In genomic region chr13:79547821-79548220, GRCh38 we compare ENCODE assay signal across 24 cellular contexts.
"Had no signal": no experiment of that assay in that cellular context is flagged by ENCODE, and none has a peak within 500 bp of the region (broad histone marks: within the 10 kb centered on the region; RNA-seq: fewer than 3 reads in every experiment).

No MANE protein-coding gene starts in this region.

- H3K27ac Mint-ChIP-seq: activated naive CD8-positive, alpha-beta T cell treated with anti-CD3 and anti-CD28 coated beads for 36 hours; activated T-helper 2 cell treated with anti-CD3 and anti-CD28 coated beads, Interferon-gamma antibody, Interleukin-2, Interleukin-4, amounts not matched to agents 10 μg/mL and 5 μg/mL and 100 μg/mL, durations not matched to agents 14 hours and 24 hours and 36 hours; endodermal cell; naive B cell; stimulated activated effector memory CD8-positive, alpha-beta T cell treated with anti-CD3 and anti-CD28 coated beads, Interleukin-12 subunit alpha, Interleukin-12 subunit beta, amount 100 ng/mL, for 72 hours; stimulated activated naive CD8-positive, alpha-beta T cell treated with anti-CD3 and anti-CD28 coated beads, Interleukin-15, amount 100 ng/mL, for 72 hours; T-cell had no signal

- H3K4me1 Mint-ChIP-seq: activated naive CD8-positive, alpha-beta T cell treated with anti-CD3 and anti-CD28 coated beads for 36 hours; naive B cell; T-cell had no signal

- H3K4me3 Mint-ChIP-seq: activated naive CD8-positive, alpha-beta T cell treated with anti-CD3 and anti-CD28 coated beads for 36 hours; activated T-cell treated with anti-CD3 and anti-CD28 coated beads, Interleukin-2, amount 50 U/mL, for 4 hours; endodermal cell; naive B cell; stimulated activated effector memory CD8-positive, alpha-beta T cell treated with anti-CD3 and anti-CD28 coated beads, Interleukin-12 subunit alpha, Interleukin-12 subunit beta, amount 100 ng/mL, for 72 hours; stimulated activated naive CD8-positive, alpha-beta T cell treated with anti-CD3 and anti-CD28 coated beads, Interleukin-15, amount 100 ng/mL, for 72 hours; T-cell had no signal

- DNase-seq: activated CD4-positive, alpha-beta T cell treated with anti-CD3 and anti-CD28 coated beads for 4 hours; activated CD4-positive, alpha-beta T cell treated with anti-CD3 and anti-CD28 coated beads, Interleukin-2, amount 50 U/mL, for 48 hours; activated CD4-positive, CD25-positive, alpha-beta regulatory T cell; activated CD8-positive, alpha-beta memory T cell treated with anti-CD3 and anti-CD28 coated beads, Interleukin-2, amount 50 U/mL, for 48 hours; activated naive CD4-positive, alpha-beta T cell; activated naive CD8-positive, alpha-beta T cell treated with anti-CD3 and anti-CD28 coated beads for 36 hours; activated T-cell treated with anti-CD3 and anti-CD28 coated beads, Interleukin-2, amount 50 U/mL, for 4 hours; amniotic stem cell; cerebellar nuclear complex; cortex of kidney; endodermal cell; lower lobe of right lung; mesendoderm; mucosa of descending colon; naive B cell; pancreas; right cardiac atrium; stimulated activated CD4-positive, alpha-beta T cell treated with anti-CD3 and anti-CD28 coated beads, Interleukin-2, amount 100 ng/mL, for 24 hours; stimulated activated naive CD8-positive, alpha-beta T cell treated with anti-CD3 and anti-CD28 coated beads, Interleukin-15, amount 100 ng/mL, for 72 hours; T-cell; tibial artery had no signal

- H3K4me3 ChIP-seq: lower lobe of right lung, mucosa of descending colon, pancreas, skin epidermis, tibial artery had no signal

- H3K36me3 Mint-ChIP-seq: activated naive CD8-positive, alpha-beta T cell treated with anti-CD3 and anti-CD28 coated beads for 36 hours; naive B cell had no signal

- H3K27me3 Mint-ChIP-seq: activated naive CD8-positive, alpha-beta T cell treated with anti-CD3 and anti-CD28 coated beads for 36 hours; naive B cell; stimulated activated naive CD8-positive, alpha-beta T cell treated with anti-CD3 and anti-CD28 coated beads, Interleukin-15, amount 100 ng/mL, for 72 hours; T-cell had no signal

- H3K9me3 Mint-ChIP-seq: activated naive CD8-positive, alpha-beta T cell treated with anti-CD3 and anti-CD28 coated beads for 36 hours; activated T-cell treated with anti-CD3 and anti-CD28 coated beads, Interleukin-2, amount 50 U/mL, for 4 hours; activated T-helper 2 cell treated with anti-CD3 and anti-CD28 coated beads, Interferon-gamma antibody, Interleukin-2, Interleukin-4, amounts not matched to agents 10 μg/mL and 5 μg/mL and 100 μg/mL, durations not matched to agents 14 hours and 24 hours and 36 hours; endodermal cell; naive B cell; stimulated activated effector memory CD8-positive, alpha-beta T cell treated with anti-CD3 and anti-CD28 coated beads, Interleukin-12 subunit alpha, Interleukin-12 subunit beta, amount 100 ng/mL, for 72 hours; stimulated activated naive CD8-positive, alpha-beta T cell treated with anti-CD3 and anti-CD28 coated beads, Interleukin-15, amount 100 ng/mL, for 72 hours; T-cell had no signal

- ATAC-seq: activated T-cell treated with anti-CD3 and anti-CD28 coated beads, Interleukin-2, amount 50 U/mL, for 4 hours; lower lobe of right lung; mucosa of descending colon; right cardiac atrium; stimulated activated effector memory CD8-positive, alpha-beta T cell treated with anti-CD3 and anti-CD28 coated beads, Interleukin-12 subunit alpha, Interleukin-12 subunit beta, amount 100 ng/mL, for 72 hours; stimulated activated naive CD8-positive, alpha-beta T cell treated with anti-CD3 and anti-CD28 coated beads, Interleukin-15, amount 100 ng/mL, for 72 hours; T-cell had no signal
